In the genomic region with DNA sequence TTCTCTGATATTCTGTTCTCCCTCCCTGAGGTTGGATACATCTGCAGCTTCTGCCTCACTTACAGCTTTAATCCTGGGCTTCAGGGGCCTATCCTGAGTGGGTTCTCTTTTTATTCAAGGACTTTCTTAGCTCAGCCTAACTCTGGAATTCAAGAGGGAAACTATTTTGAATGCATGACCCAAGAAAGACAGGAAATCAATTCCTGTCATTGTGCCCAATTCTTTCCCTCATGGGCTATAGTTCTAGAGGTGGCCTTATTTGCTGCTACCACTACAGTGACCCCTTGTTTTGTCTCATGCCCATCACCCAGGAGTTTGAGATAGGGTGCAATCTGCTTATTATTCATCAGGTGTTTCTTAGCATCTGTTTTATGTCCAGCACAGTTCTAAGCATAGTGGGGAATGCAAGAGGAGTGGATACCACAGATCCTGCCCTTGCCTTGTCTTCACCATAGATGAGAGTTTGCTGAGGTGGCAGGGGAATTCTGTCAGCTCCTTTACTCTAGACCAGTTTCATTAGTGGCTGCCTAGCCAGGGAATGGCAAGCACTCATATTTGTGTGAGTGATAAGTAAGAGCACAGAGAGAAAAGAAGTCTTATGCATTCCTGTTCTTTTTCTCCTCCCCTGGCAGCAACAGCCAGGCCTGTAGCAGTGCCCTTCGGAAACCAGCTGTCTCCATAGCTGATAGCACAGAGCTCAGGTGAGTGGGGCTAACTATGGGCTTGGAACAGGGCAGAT, we compare ENCODE assay signal across 13 cellular contexts. TPM values are rescaled to one million over a fixed set of nuclear protein-coding genes. Genes with fewer than 3 reads are reported as not detected.
"Had no signal": no experiment of that assay in that cellular context is flagged by ENCODE, and none has a peak within 500 bp of the region (broad histone marks: within the 10 kb centered on the region; RNA-seq: fewer than 3 reads in every experiment).

No MANE protein-coding gene starts in this region.

- H3K36me3 ChIP-seq: adrenal gland had no signal

- H3K27ac ChIP-seq: adrenal gland had no signal

- H3K4me3 ChIP-seq: adrenal gland had no signal

- ATAC-seq: activated CD8-positive, alpha-beta T cell treated with anti-CD3 and anti-CD28 coated beads, Interleukin-2, amount 10 ng/mL, durations not matched to agents 7 days and 5 days; stimulated activated naive CD8-positive, alpha-beta T cell treated with anti-CD3 and anti-CD28 coated beads, Interleukin-15, amount 100 ng/mL, for 72 hours; T-helper 17 cell; WTC11 had no signal

- H3K9ac ChIP-seq: SK-N-SH had no signal

- H3K4me1 ChIP-seq: adrenal gland had no signal

- H3K27me3 ChIP-seq: adrenal gland had no signal

- DNase-seq: activated CD4-positive, alpha-beta T cell treated with anti-CD3 and anti-CD28 coated beads for 48 hours; activated CD8-positive, alpha-beta T cell treated with anti-CD3 and anti-CD28 coated beads, Interleukin-2, amount 10 ng/mL, durations not matched to agents 7 days and 5 days; activated naive CD4-positive, alpha-beta T cell treated with anti-CD3 and anti-CD28 coated beads, Interleukin-2, amount 50 U/mL, for 16 hours; adrenal gland; SK-N-SH; stimulated activated CD4-positive, alpha-beta T cell treated with anti-CD3 and anti-CD28 coated beads, Interleukin-15, amount 100 ng/mL, for 24 hours; stimulated activated CD4-positive, alpha-beta T cell treated with anti-CD3 and anti-CD28 coated beads, Interleukin-4, amount 100 ng/mL, for 24 hours; stimulated activated naive CD8-positive, alpha-beta T cell treated with anti-CD3 and anti-CD28 coated beads, Interleukin-15, amount 100 ng/mL, for 72 hours; T-helper 17 cell had no signal

- H3K4me2 ChIP-seq: SK-N-SH had no signal

RNA-seq across cellular contexts. Expression of gene SMKR1, which starts 48.7 kb away (rescaled TPM):
- total RNA-seq: esophagus mucosa, osteocyte, skeletal muscle tissue had no signal
